18 cellular contexts compared by ENCODE assay signal in the genomic region with DNA sequence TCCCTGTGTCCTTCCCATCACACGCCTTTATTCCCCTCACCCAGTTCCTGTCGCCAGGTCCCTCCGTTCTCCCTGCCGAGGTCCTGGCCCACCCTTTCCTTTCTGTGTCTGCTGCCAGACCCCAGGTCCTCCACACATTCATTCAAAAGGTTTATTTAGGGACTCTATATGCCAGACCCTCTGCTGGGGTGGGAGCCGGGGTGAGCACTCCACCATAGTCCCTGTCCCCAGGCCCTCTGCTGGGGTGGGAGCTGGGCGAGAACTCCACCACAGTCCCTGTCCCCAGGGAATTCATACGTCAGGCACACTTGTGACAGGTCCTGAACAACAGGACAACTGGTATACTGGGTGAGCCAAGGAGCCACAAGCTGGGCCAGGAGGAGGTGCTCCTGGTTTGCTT. TPM values are rescaled to one million over a fixed set of nuclear protein-coding genes. Genes with fewer than 3 reads are reported as not detected.
A peak's percentile ranks its signal among the peaks of the same experiment; 100 is the strongest.
DNase-seq lines count a peak whose midpoint lies in the region; ATAC-seq and TF ChIP-seq lines count a peak whose summit lies in the region.
"Had no signal": no experiment of that assay in that cellular context is flagged by ENCODE, and none has a peak within 500 bp of the region (broad histone marks: within the 10 kb centered on the region; RNA-seq: fewer than 3 reads in every experiment).

No MANE protein-coding gene starts in this region.

- no peaks in the 10 kb centered on the region for H3K27me3 ChIP-seq in CD4-positive, alpha-beta T cell (ENCODE audit: control insufficient read depth, insufficient read depth, low read length)

- H3K4me3 Mint-ChIP-seq in activated T-cell treated with anti-CD3 and anti-CD28 coated beads, Interleukin-2, amount 50 U/mL, for 72 hours, result no peak overlapping the region
- H3K4me3 Mint-ChIP-seq in CD4-positive, alpha-beta T cell, result no peak overlapping the region
- H3K4me3 Mint-ChIP-seq: CD4-positive, alpha-beta memory T cell had no signal

- TF ChIP-seq CTCF in CD4-positive, alpha-beta T cell (IDR thresholded peaks at IDR 0.05), result no peak

- no peak overlapping the region for H3K27ac ChIP-seq in CD4-positive, alpha-beta T cell (ENCODE audit: low read depth, low read length)
- H3K27ac ChIP-seq: 22Rv1, A549, C4-2B, GM23248, HL-60 had no signal

- CTCF ChIA-PET in CD4-positive, alpha-beta T cell (lab: Charles Lee), result no interaction called here

- intact Hi-C loops in posterior vena cava (cut with DNase I), result no loop called here
- intact Hi-C loops in CD4-positive, alpha-beta T cell (cut with DNase I, micrococcal nuclease), result no loop called here

- POLR2A ChIA-PET in CD4-positive, alpha-beta T cell (lab: Charles Lee), result no interaction called here

- H3K9me3 ChIP-seq in CD4-positive, alpha-beta T cell (ENCODE audit: control insufficient read depth, low read length), result no peaks in the 10 kb centered on the region
- H3K9me3 ChIP-seq: A549, HAP-1 had no signal

- DNase-seq in NCI-H510A treated with DMSO at 0.1 percent for 48 hours (lab: John Stamatoyannopoulos, UW), result peak; percentile 46
- no peak for DNase-seq in NCI-H510A (lab: John Stamatoyannopoulos, UW)
- peak; percentile 45 for DNase-seq in mesenteric fat pad (ENCODE audit: low spot score)
- DNase-seq in posterior vena cava (ENCODE audit: low spot score), result peak; percentile 55
- no peak for DNase-seq in activated T-cell treated with anti-CD3 and anti-CD28 coated beads, Interleukin-2, amount 50 U/mL, for 72 hours
- DNase-seq in CD4-positive, alpha-beta T cell, result no peak
- DNase-seq: AML-193; CD4-positive, alpha-beta memory T cell; DMS153; DMS79; GDM1; GM23248 had no signal

- no peaks in the 10 kb centered on the region for H3K4me1 Mint-ChIP-seq in activated T-cell treated with anti-CD3 and anti-CD28 coated beads, Interleukin-2, amount 50 U/mL, for 72 hours (ENCODE audit: low read depth)
- H3K4me1 Mint-ChIP-seq in CD4-positive, alpha-beta T cell (ENCODE audit: low read depth), result no peaks in the 10 kb centered on the region
- H3K4me1 Mint-ChIP-seq: CD4-positive, alpha-beta memory T cell had no signal

- H3K9me3 Mint-ChIP-seq in activated T-cell treated with anti-CD3 and anti-CD28 coated beads, Interleukin-2, amount 50 U/mL, for 72 hours, result no peaks in the 10 kb centered on the region
- H3K9me3 Mint-ChIP-seq in CD4-positive, alpha-beta T cell, result no peaks in the 10 kb centered on the region
- H3K9me3 Mint-ChIP-seq: CD4-positive, alpha-beta memory T cell had no signal

- no peak for ATAC-seq in activated T-cell treated with anti-CD3 and anti-CD28 coated beads, Interleukin-2, amount 50 U/mL, for 72 hours (replicated peaks in 1 of 2)
- no peak for ATAC-seq in HG02763 (IDR thresholded peaks at IDR 0.05; ENCODE audit: unreplicated experiment)
- no peak for ATAC-seq in CD4-positive, alpha-beta T cell (ENCODE audit: poor library complexity)
- ATAC-seq: A549 had no signal

- no peaks in the 10 kb centered on the region for H3K36me3 Mint-ChIP-seq in activated T-cell treated with anti-CD3 and anti-CD28 coated beads, Interleukin-2, amount 50 U/mL, for 72 hours (ENCODE audit: insufficient read depth in 2 of 2)
- no peaks in the 10 kb centered on the region for H3K36me3 Mint-ChIP-seq in CD4-positive, alpha-beta T cell (ENCODE audit: low read depth)
- H3K36me3 Mint-ChIP-seq: CD4-positive, alpha-beta memory T cell had no signal

- no peak overlapping the region for H3K27ac Mint-ChIP-seq in activated T-cell treated with anti-CD3 and anti-CD28 coated beads, Interleukin-2, amount 50 U/mL, for 72 hours
- H3K27ac Mint-ChIP-seq in CD4-positive, alpha-beta T cell, result no peak overlapping the region

- H3K27me3 Mint-ChIP-seq in activated T-cell treated with anti-CD3 and anti-CD28 coated beads, Interleukin-2, amount 50 U/mL, for 72 hours (ENCODE audit: low read depth), result peaks cover 4% of the 10 kb centered on the region
- H3K27me3 Mint-ChIP-seq in CD4-positive, alpha-beta T cell, result peaks cover 10% of the 10 kb centered on the region

RNA-seq across cellular contexts. Expression of gene TUBGCP3, which starts 34.4 kb away (rescaled TPM):
- total RNA-seq in mesenteric fat pad, result 27.3 TPM
- 10 to 100 TPM; 28.7 to 29.4 TPM for total RNA-seq in posterior vena cava
- 10 to 100 TPM; 53.9 to 59.6 TPM for total RNA-seq in activated T-cell treated with anti-CD3 and anti-CD28 coated beads, Interleukin-2, amount 50 U/mL, for 72 hours
- total RNA-seq in CD4-positive, alpha-beta T cell, result 10 to 100 TPM; 30.6 to 31.3 TPM

Comparison
In these comparisons a context has a peak if more than half of its experiments do, and no peak if none do; other contexts are left out.
1. DNase-seq: peak in NCI-H510A treated with DMSO at 0.1 percent for 48 hours (single experiment), mesenteric fat pad (single experiment) and posterior vena cava (single experiment); none in NCI-H510A (single experiment), activated T-cell treated with anti-CD3 and anti-CD28 coated beads, Interleukin-2, amount 50 U/mL, for 72 hours (0 of 2) and CD4-positive, alpha-beta T cell (0 of 10).